In the genomic region with DNA sequence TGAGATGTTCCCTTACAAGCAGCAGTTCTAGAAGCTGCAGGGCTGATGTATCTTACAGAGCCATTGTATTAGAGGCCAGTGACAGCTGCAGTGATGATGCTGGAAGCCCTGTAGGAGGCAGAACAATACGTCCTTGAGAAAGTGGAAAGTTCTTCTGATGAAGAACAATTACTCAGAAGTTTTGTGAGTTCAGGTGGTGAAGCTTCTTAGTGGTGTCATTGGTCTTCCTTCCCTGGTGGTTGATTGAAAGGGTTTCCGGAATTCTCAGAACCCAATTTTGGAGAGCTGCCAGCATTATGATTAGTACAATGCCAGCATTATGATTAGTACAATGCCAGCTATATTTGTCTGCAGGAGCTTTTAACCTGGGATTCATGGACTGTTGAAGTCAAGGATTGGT, we compare ENCODE assay signal across 15 cellular contexts.
A peak's percentile ranks its signal among the peaks of the same experiment; 100 is the strongest.
DNase-seq lines count a peak whose midpoint lies in the region; ATAC-seq and TF ChIP-seq lines count a peak whose summit lies in the region.
"Had no signal": no experiment of that assay in that cellular context is flagged by ENCODE, and none has a peak within 500 bp of the region (broad histone marks: within the 10 kb centered on the region; RNA-seq: fewer than 3 reads in every experiment).

No MANE protein-coding gene starts in this region.

- H2AFZ ChIP-seq in PC-3 (ENCODE audit: low read length), result no peak overlapping the region

- H3K27me3 Mint-ChIP-seq in stimulated activated naive CD8-positive, alpha-beta T cell treated with anti-CD3 and anti-CD28 coated beads, Interleukin-15, amount 100 ng/mL, for 72 hours, result no peaks in the 10 kb centered on the region
- H3K27me3 Mint-ChIP-seq: central memory CD8-positive, alpha-beta T cell had no signal

- H3K9me2 ChIP-seq in PC-3 (replicated peaks; ENCODE audit: low read length), result no peaks in the 10 kb centered on the region

- H3K79me2 ChIP-seq in PC-3 (ENCODE audit: low read length), result 0 out of 2 replicates have a peak, but pooled peaks cover 6% of the 10 kb centered on the region

- POLR2A ChIA-PET in PC-3 (lab: Charles Lee; ENCODE audit: unreplicated experiment), result no interaction called here

- H3K4me3 Mint-ChIP-seq in stimulated activated naive CD8-positive, alpha-beta T cell treated with anti-CD3 and anti-CD28 coated beads, Interleukin-15, amount 100 ng/mL, for 72 hours, result no peak overlapping the region
- H3K4me3 Mint-ChIP-seq: activated naive CD4-positive, alpha-beta T cell treated with anti-CD3 and anti-CD28 coated beads for 36 hours; central memory CD8-positive, alpha-beta T cell; mesothelial cell of epicardium had no signal

- peaks cover 38% of the 10 kb centered on the region for H3K4me1 ChIP-seq in PC-3 (ENCODE audit: insufficient read depth, low read length)
- H3K4me1 ChIP-seq: esophagus muscularis mucosa had no signal

- peak; percentile 68 for ATAC-seq in PC-3
- ATAC-seq in GM21367 (IDR thresholded peaks at IDR 0.05; ENCODE audit: unreplicated experiment), result no peak
- no peak for ATAC-seq in stimulated activated naive CD8-positive, alpha-beta T cell treated with anti-CD3 and anti-CD28 coated beads, Interleukin-15, amount 100 ng/mL, for 72 hours

- no peak overlapping the region for H3K27ac Mint-ChIP-seq in stimulated activated naive CD8-positive, alpha-beta T cell treated with anti-CD3 and anti-CD28 coated beads, Interleukin-15, amount 100 ng/mL, for 72 hours
- H3K27ac Mint-ChIP-seq: activated naive CD4-positive, alpha-beta T cell treated with anti-CD3 and anti-CD28 coated beads for 36 hours; mesothelial cell of epicardium had no signal

- intact Hi-C loops in PC-3 (cut with micrococcal nuclease), result no loop called here
- intact Hi-C loops in dorsolateral prefrontal cortex (cut with DNase I), result no loop called here

- H3K36me3 ChIP-seq in PC-3 (ENCODE audit: low read depth, low read length), result no peaks in the 10 kb centered on the region
- H3K36me3 ChIP-seq: esophagus muscularis mucosa, ovary had no signal

- H3K27ac ChIP-seq in PC-3 (ENCODE audit: low read length) (peak overlapping the region; percentile 73), dorsolateral prefrontal cortex (no peak overlapping the region)
- H3K27ac ChIP-seq: esophagus muscularis mucosa, ovary had no signal

- H3K9ac ChIP-seq in PC-3 (ENCODE audit: low read length), result no peak overlapping the region

- no TSS peak for BruUV-seq in PC-3 (replicated peaks; lab: Mats Ljungman, UMichigan)

- DNase-seq in A172 (ENCODE audit: low spot score) (peak; percentile 5), GM20000 (ENCODE audit: low spot score) (no peak), PC-3 (peak; percentile 95), fibroblast of mammary gland (ENCODE audit: low read depth) (peak; percentile 17), dorsolateral prefrontal cortex (no peak)
- DNase-seq in stimulated activated naive CD4-positive, alpha-beta T cell treated with Interleukin-2 at 50 U/mL for 16 hours (lab: John Stamatoyannopoulos, UW), result no peak
- DNase-seq in stimulated activated naive CD8-positive, alpha-beta T cell treated with anti-CD3 and anti-CD28 coated beads, Interleukin-15, amount 100 ng/mL, for 72 hours, result no peak
- DNase-seq: activated naive CD4-positive, alpha-beta T cell treated with anti-CD3 and anti-CD28 coated beads for 36 hours; NCI-H1048; NCI-H524 treated with DMSO at 0.1 percent for 48 hours; ovary had no signal

- H3K27me3 ChIP-seq in PC-3 (ENCODE audit: low read length), result no peaks in the 10 kb centered on the region
- H3K27me3 ChIP-seq in dorsolateral prefrontal cortex, result no peaks in the 10 kb centered on the region
- H3K27me3 ChIP-seq: esophagus muscularis mucosa, ovary had no signal

- H3K4me1 Mint-ChIP-seq in stimulated activated naive CD8-positive, alpha-beta T cell treated with anti-CD3 and anti-CD28 coated beads, Interleukin-15, amount 100 ng/mL, for 72 hours, result no peaks in the 10 kb centered on the region
- H3K4me1 Mint-ChIP-seq: central memory CD8-positive, alpha-beta T cell; mesothelial cell of epicardium had no signal

- H3K4me2 ChIP-seq in PC-3 (ENCODE audit: low read length), result peak overlapping the region; percentile 44

- H3K9me3 Mint-ChIP-seq in stimulated activated naive CD8-positive, alpha-beta T cell treated with anti-CD3 and anti-CD28 coated beads, Interleukin-15, amount 100 ng/mL, for 72 hours, result peaks cover 0 to 4% of the 10 kb centered on the region in 2 donors
- H3K9me3 Mint-ChIP-seq: activated naive CD4-positive, alpha-beta T cell treated with anti-CD3 and anti-CD28 coated beads for 36 hours; mesothelial cell of epicardium had no signal

- no peaks in the 10 kb centered on the region for H3F3A ChIP-seq in PC-3 (ENCODE audit: low read length, unreplicated experiment)

- H4K20me1 ChIP-seq in PC-3 (ENCODE audit: low read length), result no peaks in the 10 kb centered on the region

- CTCF ChIA-PET in PC-3 (lab: Charles Lee), result no interaction called here

- H3K4me3 ChIP-seq in PC-3 (ENCODE audit: low read length) (no peak overlapping the region), fibroblast of mammary gland (ENCODE audit: control insufficient read depth, low read depth, low read length) (no peak overlapping the region), dorsolateral prefrontal cortex (no peak overlapping the region)
- H3K4me3 ChIP-seq: esophagus muscularis mucosa, ovary had no signal

- TF ChIP-seq CTCF in GM20000 (IDR thresholded peaks at IDR 0.05; ENCODE audit: extremely low read depth, missing control alignments) (peak; percentile 7), PC-3 (conservative IDR thresholded peaks at IDR 0.05; ENCODE audit: low read depth, low read length) (peak; percentile 71), fibroblast of mammary gland (conservative IDR thresholded peaks at IDR 0.05; ENCODE audit: control insufficient read depth, insufficient read depth, low read depth, low read length) (peak; percentile 19), dorsolateral prefrontal cortex (IDR thresholded peaks at IDR 0.05 in 54 of 56, conservative IDR thresholded peaks at IDR 0.05 in 2 of 56; ENCODE audit: low read depth in 1 of 56, partially characterized antibody in 56 of 56) (peak in 4 of 56 donors; percentile 9 to 23 (median 12))

- no peaks in the 10 kb centered on the region for H3K9me3 ChIP-seq in PC-3 (ENCODE audit: low read length)
- H3K9me3 ChIP-seq: esophagus muscularis mucosa, ovary had no signal

Comparison
In these comparisons a context has a peak if more than half of its experiments do, and no peak if none do; other contexts are left out.
1. DNase-seq: peak in A172 (single experiment), PC-3 (single experiment) and fibroblast of mammary gland (single experiment); none in GM20000 (single experiment), dorsolateral prefrontal cortex (0 of 10), stimulated activated naive CD4-positive, alpha-beta T cell treated with Interleukin-2 at 50 U/mL for 16 hours (single experiment) and stimulated activated naive CD8-positive, alpha-beta T cell treated with anti-CD3 and anti-CD28 coated beads, Interleukin-15, amount 100 ng/mL, for 72 hours (0 of 2).